In genomic region chr5:143618146-143618545, GRCh38 we compare ENCODE assay signal across 18 cellular contexts.
"Had no signal": no experiment of that assay in that cellular context is flagged by ENCODE, and none has a peak within 500 bp of the region (broad histone marks: within the 10 kb centered on the region; RNA-seq: fewer than 3 reads in every experiment).

No MANE protein-coding gene starts in this region.

- H3K4me1 ChIP-seq: ascending aorta, body of pancreas had no signal

- H3K9me3 ChIP-seq: ascending aorta, body of pancreas, SK-N-SH had no signal

- H3K27me3 ChIP-seq: ascending aorta, body of pancreas had no signal

- H3K4me3 ChIP-seq: ascending aorta, body of pancreas had no signal

- H3K27ac ChIP-seq: ascending aorta, body of pancreas had no signal

- H3K36me3 ChIP-seq: ascending aorta had no signal

- DNase-seq: activated CD4-positive, alpha-beta T cell treated with anti-CD3 and anti-CD28 coated beads for 4 hours; activated CD8-positive, alpha-beta memory T cell treated with anti-CD3 and anti-CD28 coated beads, Interleukin-2, amount 50 U/mL, for 4 hours; activated CD8-positive, alpha-beta T cell treated with anti-CD3 and anti-CD28 coated beads for 36 hours; activated naive CD4-positive, alpha-beta T cell treated with anti-CD3 and anti-CD28 coated beads, Interleukin-2, amount 50 U/mL, for 16 hours; activated naive CD8-positive, alpha-beta T cell treated with anti-CD3 and anti-CD28 coated beads, Interleukin-2, amount 10 ng/mL, durations not matched to agents 7 days and 5 days; body of pancreas; MM.1S; NCI-H1436 treated with DMSO at 0.1 percent for 48 hours; NCI-H187; NCI-H2081 treated with DMSO at 0.1 percent for 48 hours; NCI-H510A treated with DMSO at 0.1 percent for 48 hours; NCI-H774; NK-92 treated with Interleukin-12 subunit alpha and Interleukin-12 subunit beta, amount 100 ng/mL, for 24 hours; OCI-M1; RPMI8226; SK-N-SH; SW 1271 had no signal
